ENCODE assay signal across 9 cellular contexts in genomic region chr17:79988163-79988971, GRCh38. TPM values are rescaled to one million over a fixed set of nuclear protein-coding genes. Genes with fewer than 3 reads are reported as not detected.
DNase-seq lines count a peak whose midpoint lies in the region; ATAC-seq, FAIRE-seq and TF ChIP-seq lines count a peak whose summit lies in the region.
"Had no signal": no experiment of that assay in that cellular context is flagged by ENCODE, and none has a peak within 500 bp of the region (broad histone marks: within the 10 kb centered on the region; RNA-seq: fewer than 3 reads in every experiment).

No MANE protein-coding gene starts in this region.

- H3K36me3 ChIP-seq in IMR-90 (ENCODE audit: control insufficient read depth, insufficient read depth, low read length) = no peaks in the 10 kb centered on the region
- no peaks in the 10 kb centered on the region for H3K36me3 ChIP-seq in mucosa of descending colon (ENCODE audit: low read depth)
- H3K36me3 ChIP-seq: ascending aorta had no signal

- H3K4me3 Mint-ChIP-seq in T-helper 2 cell treated with Interferon-gamma antibody and Interleukin-4, amounts not matched to agents 5 μg/mL and 100 μg/mL, for 36 hours = no peak overlapping the region

- no peaks in the 10 kb centered on the region for H3K27me3 ChIP-seq in IMR-90 (ENCODE audit: control insufficient read depth, insufficient read depth, low read length)
- H3K27me3 ChIP-seq: ascending aorta had no signal

- peaks cover 6% of the 10 kb centered on the region for H4K20me1 ChIP-seq in IMR-90 (ENCODE audit: insufficient read depth, low read length)

- in situ Hi-C loops in IMR-90 (cut with MboI; ENCODE audit: low sequenced_read_pairs) = loop anchor here (5.0 to 10.0 kb wide), 3 partner anchors 144 to 241 kb away; no protein-coding TSS in a partner anchor

- H4K5ac ChIP-seq in IMR-90 (ENCODE audit: low read depth, low read length) = peak overlapping the region; percentile 36

- peak overlapping the region; percentile 38 for H3K4me3 ChIP-seq in AG09309 (ENCODE audit: control insufficient read depth, low read depth, low read length)
- peak overlapping the region; percentile 17; the same call in 1 of the 2 replicates for H3K4me3 ChIP-seq in IMR-90 (ENCODE audit: insufficient read depth, low read depth, low read length)
- H3K4me3 ChIP-seq in mucosa of descending colon = no peak overlapping the region
- H3K4me3 ChIP-seq: ascending aorta had no signal

- H3K18ac ChIP-seq in IMR-90 (ENCODE audit: low read depth, low read length) = peak overlapping the region; percentile 34

- no TSS peak for BruUV-seq in IMR-90 (replicated peaks; lab: Mats Ljungman, UMichigan)

- no peak overlapping the region for H3K56ac ChIP-seq in IMR-90 (ENCODE audit: extremely low read depth, insufficient read depth, low read length)

- POLR2A ChIA-PET in IMR-90 (lab: Charles Lee; ENCODE audit: unreplicated experiment) = no interaction called here

- no peak for TF ChIP-seq CTCF in AG09309 (IDR thresholded peaks at IDR 0.05; ENCODE audit: control insufficient read depth, insufficient read depth, low read depth, low read length, missing control alignments)
- 0 out of 2 replicates have a peak, but pooled peaks have one; percentile 3 for TF ChIP-seq CTCF in IMR-90 (conservative IDR thresholded peaks at IDR 0.05; ENCODE audit: low read depth, low read length)
- TF ChIP-seq CTCF in mucosa of descending colon (IDR thresholded peaks at IDR 0.05) = no peak

- peaks cover 8 to 44% of the 10 kb centered on the region in 2 experiments; a peak in 3 of 4 replicates for H3K79me1 ChIP-seq in IMR-90 (ENCODE audit: low read depth in 1 of 2, low read length in 2 of 2)

- no peak overlapping the region for H3K27ac Mint-ChIP-seq in T-helper 2 cell treated with Interferon-gamma antibody and Interleukin-4, amounts not matched to agents 5 μg/mL and 100 μg/mL, for 36 hours

- peak overlapping the region; percentile 65 for H4K91ac ChIP-seq in IMR-90 (ENCODE audit: insufficient read depth, low read depth, low read length)

- intact Hi-C loops in IMR-90 (cut with micrococcal nuclease) = loop anchor here (1.0 kb wide), 1 partner anchor 198 kb away; no protein-coding TSS in a partner anchor
- intact Hi-C loops in mucosa of descending colon (cut with DNase I, micrococcal nuclease) = loop anchor here in 1 of 2 donors (10.0 kb wide), 1 partner anchor 144 kb away; no protein-coding TSS in a partner anchor

- CTCF ChIA-PET in IMR-90 (lab: Yijun Ruan, JAX) = no interaction called here

- H3K9me3 Mint-ChIP-seq in T-helper 2 cell treated with Interferon-gamma antibody and Interleukin-4, amounts not matched to agents 5 μg/mL and 100 μg/mL, for 36 hours = no peaks in the 10 kb centered on the region

- WGBS in IMR-90 (ENCODE audit: extremely low coverage in 2 of 2, insufficient read length in 1 of 2), 2 experiments = 1% methylated on average over 9 of the region's 28 CpGs; no CpG with 5 or more reads in 1 of the 2 experiments

- no peak for TF ChIP-seq RAD21 in IMR-90 (IDR thresholded peaks at IDR 0.05; ENCODE audit: low read length)

- H2BK120ac ChIP-seq in IMR-90 (ENCODE audit: low read depth, low read length) = peak overlapping the region; percentile 64

- no peaks in the 10 kb centered on the region for H3K36me3 Mint-ChIP-seq in T-helper 2 cell treated with Interferon-gamma antibody and Interleukin-4, amounts not matched to agents 5 μg/mL and 100 μg/mL, for 36 hours (ENCODE audit: low read depth)

- H2BK5ac ChIP-seq in IMR-90 (ENCODE audit: low read depth, low read length, poor library complexity, severe bottlenecking) = peak overlapping the region; percentile 60

- H3K9me1 ChIP-seq in IMR-90 (ENCODE audit: insufficient read depth, low read length) = peaks cover 19% of the 10 kb centered on the region

- peak overlapping the region; percentile 66 for H3K4me2 ChIP-seq in IMR-90 (ENCODE audit: low read depth, low read length)

- TF ChIP-seq POLR2A in IMR-90 (IDR thresholded peaks at IDR 0.05; ENCODE audit: low read depth, low read length) = no peak

- H3K27ac ChIP-seq in IMR-90 (ENCODE audit: insufficient read depth, low read length) = peak overlapping the region; percentile 61; the same call in 1 of the 2 replicates
- H3K27ac ChIP-seq: ascending aorta had no signal

- H3K9ac ChIP-seq in IMR-90 (ENCODE audit: low read depth, low read length) = 0 out of 2 replicates have a peak overlapping the region, but pooled peaks have one; percentile 16

- no peak for FAIRE-seq in HTR-8/SVneo (lab: Jason Lieb, UNC)

- no peaks in the 10 kb centered on the region for H3K27me3 Mint-ChIP-seq in T-helper 2 cell treated with Interferon-gamma antibody and Interleukin-4, amounts not matched to agents 5 μg/mL and 100 μg/mL, for 36 hours (ENCODE audit: low read depth)

- H2AFZ ChIP-seq in IMR-90 (replicated peaks; ENCODE audit: low read length, poor library complexity) = peak overlapping the region; percentile 84

- peak; percentile 47 for DNase-seq in AG09309 (ENCODE audit: low read depth)
- DNase-seq in IMR-90 = peak; percentile 89
- DNase-seq in amniotic epithelial cell (ENCODE audit: low read depth) = peak; percentile 64
- peak; percentile 64 to 76 (median 69) for DNase-seq in mucosa of descending colon
- DNase-seq in cerebellar nuclear complex (lab: John Stamatoyannopoulos, UW) = no peak
- no peak for DNase-seq in T-helper 2 cell treated with Interferon-gamma antibody and Interleukin-4, amounts not matched to agents 5 μg/mL and 100 μg/mL, for 36 hours (ENCODE audit: low spot score)
- DNase-seq in NCI-H446 (lab: John Stamatoyannopoulos, UW) = no peak
- no peak for DNase-seq in HTR-8/SVneo (ENCODE audit: insufficient read length, low spot score)

- H2AK9ac ChIP-seq in IMR-90 (replicated peaks; ENCODE audit: low read depth, low read length, poor library complexity) = peak overlapping the region; percentile 81

- dilution Hi-C loops in IMR-90 (cut with HindIII; ENCODE audit: low sequenced_read_pairs, unreplicated experiment) = no loop called here

- H4K8ac ChIP-seq in IMR-90 (ENCODE audit: low read depth in 2 of 2, low read length in 2 of 2) = peak overlapping the region in 1 of 2 experiments; percentile 84; a peak in 3 of 4 replicates

- peak overlapping the region; percentile 93 for H2AK5ac ChIP-seq in IMR-90 (ENCODE audit: low read depth, low read length)

- peak overlapping the region; percentile 53 for H3K14ac ChIP-seq in IMR-90 (replicated peaks; ENCODE audit: low read depth, low read length)

- H3K4me1 Mint-ChIP-seq in T-helper 2 cell treated with Interferon-gamma antibody and Interleukin-4, amounts not matched to agents 5 μg/mL and 100 μg/mL, for 36 hours (ENCODE audit: low read depth) = peaks cover 13% of the 10 kb centered on the region

- peak overlapping the region; percentile 33; the same call in 1 of the 3 replicates for H2BK15ac ChIP-seq in IMR-90 (ENCODE audit: low read depth, low read length)

- H3K4me1 ChIP-seq in IMR-90 (ENCODE audit: control insufficient read depth, insufficient read depth, low read length) (peaks cover 34% of the 10 kb centered on the region), mucosa of descending colon (ENCODE audit: low read depth) (peaks cover 55% of the 10 kb centered on the region)

- H3K9me3 ChIP-seq in IMR-90 (ENCODE audit: control insufficient read depth, insufficient read depth, low read length) (no peaks in the 10 kb centered on the region), mucosa of descending colon (no peaks in the 10 kb centered on the region)
- H3K9me3 ChIP-seq: ascending aorta had no signal

- peak overlapping the region; percentile 78 for H3K4ac ChIP-seq in IMR-90 (ENCODE audit: low read depth, low read length)

- H3K23ac ChIP-seq in IMR-90 (ENCODE audit: low read depth, low read length) = peak overlapping the region; percentile 29; the same call in 1 of the 2 replicates

- H2BK20ac ChIP-seq in IMR-90 (ENCODE audit: low read depth, low read length) = peak overlapping the region; percentile 12; the same call in 1 of the 2 replicates

- ATAC-seq in IMR-90 (ENCODE audit: low read depth) = peak; percentile 62
- ATAC-seq in mucosa of descending colon = peak; percentile 69

TF ChIP-seq in IMR-90, 13 proteins besides CTCF, POLR2A, EP300 and RAD21:
- TF ChIP-seq, protein P1, sequence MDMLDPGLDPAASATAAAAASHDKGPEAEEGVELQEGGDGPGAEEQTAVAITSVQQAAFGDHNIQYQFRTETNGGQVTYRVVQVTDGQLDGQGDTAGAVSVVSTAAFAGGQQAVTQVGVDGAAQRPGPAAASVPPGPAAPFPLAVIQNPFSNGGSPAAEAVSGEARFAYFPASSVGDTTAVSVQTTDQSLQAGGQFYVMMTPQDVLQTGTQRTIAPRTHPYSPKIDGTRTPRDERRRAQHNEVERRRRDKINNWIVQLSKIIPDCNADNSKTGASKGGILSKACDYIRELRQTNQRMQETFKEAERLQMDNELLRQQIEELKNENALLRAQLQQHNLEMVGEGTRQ (IDR thresholded peaks at IDR 0.05; ENCODE audit: low read depth, low read length) = no peak; the same call in 1 of the 2 replicates
- peak; percentile 62; the same call in 1 of the 2 replicates for TF ChIP-seq MAZ (IDR thresholded peaks at IDR 0.05; ENCODE audit: borderline replicate concordance, low read depth, low read length)
- TF ChIP-seq FOS (IDR thresholded peaks at IDR 0.05; ENCODE audit: low read depth, low read length) = peak; percentile 51; the same call in 1 of the 2 replicates
- TF ChIP-seq BHLHE40 (IDR thresholded peaks at IDR 0.05; ENCODE audit: low read depth, low read length) = peak; percentile 51

RNA-seq across cellular contexts. Expression of gene TBC1D16, which starts 47.3 kb away (rescaled TPM):
- total RNA-seq in IMR-90 (2012; rRNA removed) (14.4 and 16.7 TPM in 2 replicates), mucosa of descending colon (10 to 100 TPM; 10.9 to 23.4 (median 22.1) TPM)
- 9.2 and 10.1 TPM in 2 replicates for polyA plus RNA-seq in IMR-90 (2012; rRNA removed)
- 6.3 and 8.7 TPM in 2 replicates for polyA plus RNA-seq in IMR-90 (2012; cell fraction: cytosol; rRNA removed)
- polyA plus RNA-seq in IMR-90 (2012; cell fraction: nucleus; rRNA removed; ENCODE audit: low replicate concordance) = 14.0 and 18.3 TPM in 2 replicates

RNA-seq across cellular contexts. Expression of gene CCDC40, which starts 48.1 kb away (rescaled TPM):
- total RNA-seq in IMR-90 (2012; rRNA removed) = 0.90 and 1.9 TPM in 2 replicates
- polyA plus RNA-seq in IMR-90 (2012; rRNA removed) = 3.8 and 4.7 TPM in 2 replicates
- polyA plus RNA-seq in IMR-90 (2012; cell fraction: cytosol; rRNA removed) = 1.2 and 1.6 TPM in 2 replicates
- polyA plus RNA-seq in IMR-90 (2012; cell fraction: nucleus; rRNA removed; ENCODE audit: low replicate concordance) = 17.9 and 21.8 TPM in 2 replicates
- total RNA-seq in mucosa of descending colon = 1 to 10 TPM; 2.1 to 5.9 (median 2.7) TPM

Comparison
In these comparisons a context has a peak if more than half of its experiments do, and no peak if none do; other contexts are left out.
1. DNase-seq: peak in AG09309 (single experiment), IMR-90 (single experiment), amniotic epithelial cell (single experiment) and mucosa of descending colon (3 of 3); none in cerebellar nuclear complex (0 of 2), T-helper 2 cell treated with Interferon-gamma antibody and Interleukin-4, amounts not matched to agents 5 μg/mL and 100 μg/mL, for 36 hours (single experiment), NCI-H446 (0 of 2) and HTR-8/SVneo (single experiment).